In genomic region chr10:17428616-17429097, GRCh38 we compare ENCODE assay signal across 8 cellular contexts. TPM values are rescaled to one million over a fixed set of nuclear protein-coding genes. Genes with fewer than 3 reads are reported as not detected.
A peak's percentile ranks its signal among the peaks of the same experiment; 100 is the strongest.
DNase-seq lines count a peak whose midpoint lies in the region; ATAC-seq and TF ChIP-seq lines count a peak whose summit lies in the region.

No MANE protein-coding gene starts in this region.

- no peak overlapping the region for H3K4me2 ChIP-seq in trophoblast cell (ENCODE audit: low read length)

- H4K12ac ChIP-seq in trophoblast cell (ENCODE audit: low read depth, low read length), result no peak overlapping the region

- H3K23ac ChIP-seq in trophoblast cell (ENCODE audit: low read length), result no peak overlapping the region

- no peak overlapping the region for H2BK12ac ChIP-seq in trophoblast cell (ENCODE audit: low read length)

- H4K8ac ChIP-seq in trophoblast cell (ENCODE audit: low read depth, low read length), result no peak overlapping the region

- TF ChIP-seq POLR2A in Peyer's patch (IDR thresholded peaks at IDR 0.05), result no peak

- peak in 2 of 3 donors; percentile 47 to 71 for DNase-seq in Peyer's patch
- peak; percentile 47 for DNase-seq in activated gamma-delta T cell treated with anti-CD3 and anti-CD28 coated beads, Interleukin-2, amount 50 U/mL, for 16 hours (ENCODE audit: low read depth)
- peak; percentile 55 for DNase-seq in stimulated activated CD8-positive, alpha-beta memory T cell treated with anti-CD3 and anti-CD28 coated beads, Interleukin-12 subunit alpha, Interleukin-12 subunit beta, amount 100 ng/mL, for 1 hour (ENCODE audit: low read depth)
- DNase-seq in GOT3 (lab: John Stamatoyannopoulos, UW), result no peak
- DNase-seq in trophoblast cell, result no peak

- no peak overlapping the region for H2BK5ac ChIP-seq in trophoblast cell (ENCODE audit: low read depth, low read length, poor library complexity)

- H3K36me3 ChIP-seq in Peyer's patch (no peaks in the 10 kb centered on the region), trophoblast cell (ENCODE audit: control insufficient read depth in 1 of 2, insufficient read depth in 2 of 2, low read length in 2 of 2) (no peaks in the 10 kb centered on the region)

- H3K79me1 ChIP-seq in trophoblast cell (ENCODE audit: low read length), result no peaks in the 10 kb centered on the region

- H3K27me3 ChIP-seq in Peyer's patch, result no peaks in the 10 kb centered on the region
- no peaks in the 10 kb centered on the region for H3K27me3 ChIP-seq in trophoblast cell (ENCODE audit: insufficient read depth, low read length)

- no peak overlapping the region for H3K4ac ChIP-seq in trophoblast cell (ENCODE audit: low read depth, low read length)

- TF ChIP-seq CTCF in Peyer's patch (IDR thresholded peaks at IDR 0.05), result no peak

- no CpG with 5 or more reads among the region's 12 CpGs for WGBS in trophoblast cell (ENCODE audit: extremely low coverage, insufficient coverage, insufficient read length)

- H3K18ac ChIP-seq in trophoblast cell (ENCODE audit: low read length), result no peak overlapping the region

- no peak overlapping the region for H3K14ac ChIP-seq in trophoblast cell (ENCODE audit: low read length)

- no peak overlapping the region for H2AFZ ChIP-seq in trophoblast cell (ENCODE audit: insufficient read depth, low read length, poor library complexity)

- H3K4me3 ChIP-seq in Peyer's patch (no peak overlapping the region), trophoblast cell (ENCODE audit: low read depth, low read length) (no peak overlapping the region)

- no peaks in the 10 kb centered on the region for H3K79me2 ChIP-seq in trophoblast cell (ENCODE audit: control insufficient read depth, insufficient read depth, low read length, poor library complexity)

- no peaks in the 10 kb centered on the region for H3K4me1 ChIP-seq in Peyer's patch
- H3K4me1 ChIP-seq in trophoblast cell (ENCODE audit: control insufficient read depth in 1 of 2, insufficient read depth in 2 of 2, low read length in 2 of 2), result no peaks in the 10 kb centered on the region

- H2AK5ac ChIP-seq in trophoblast cell (ENCODE audit: low read length), result no peak overlapping the region

- no peak overlapping the region for H2BK120ac ChIP-seq in trophoblast cell (ENCODE audit: insufficient read depth, low read length, poor library complexity)

- H3K9me3 ChIP-seq in Peyer's patch, result no peaks in the 10 kb centered on the region
- no peaks in the 10 kb centered on the region for H3K9me3 ChIP-seq in trophoblast cell (ENCODE audit: insufficient read depth, low read depth, low read length)

- H3K9ac ChIP-seq in trophoblast cell (ENCODE audit: low read length), result no peak overlapping the region

- H4K91ac ChIP-seq in trophoblast cell (ENCODE audit: low read depth, low read length), result no peak overlapping the region

- H3K27ac ChIP-seq in Peyer's patch, result no peak overlapping the region
- H3K27ac ChIP-seq in trophoblast cell (ENCODE audit: low read depth, low read length), result no peak overlapping the region

- ATAC-seq in GM19468 (IDR thresholded peaks at IDR 0.05; ENCODE audit: extremely low read depth, unreplicated experiment) (peak; percentile 30), HG03354 (IDR thresholded peaks at IDR 0.05; ENCODE audit: poor library complexity, severe bottlenecking, unreplicated experiment) (no peak), HG03521 (IDR thresholded peaks at IDR 0.05; ENCODE audit: unreplicated experiment) (no peak)

RNA-seq across cellular contexts. Expression of gene ST8SIA6, which starts 25.7 kb away (rescaled TPM):
- not detected for total RNA-seq in Peyer's patch
- 0.07 and 0.11 TPM in 2 replicates for polyA plus RNA-seq in trophoblast cell (2013)

Comparison
In these comparisons a context has a peak if more than half of its experiments do, and no peak if none do; other contexts are left out.
1. DNase-seq: peak in Peyer's patch (2 of 3), activated gamma-delta T cell treated with anti-CD3 and anti-CD28 coated beads, Interleukin-2, amount 50 U/mL, for 16 hours (single experiment) and stimulated activated CD8-positive, alpha-beta memory T cell treated with anti-CD3 and anti-CD28 coated beads, Interleukin-12 subunit alpha, Interleukin-12 subunit beta, amount 100 ng/mL, for 1 hour (single experiment); none in GOT3 (single experiment) and trophoblast cell (0 of 2).